Comparison of ENCODE assay signal across 8 cellular contexts in genomic region chr11:65540290-65541092, GRCh38. TPM values are rescaled to one million over a fixed set of nuclear protein-coding genes. Genes with fewer than 3 reads are reported as not detected.
DNase-seq lines count a peak whose midpoint lies in the region; ATAC-seq and TF ChIP-seq lines count a peak whose summit lies in the region.

No MANE protein-coding gene starts in this region.

- H3K4me3 Mint-ChIP-seq in activated naive CD8-positive, alpha-beta T cell treated with anti-CD3 and anti-CD28 coated beads, Interleukin-2, amount 50 U/mL, for 24 hours = peak overlapping the region; percentile 78
- peak overlapping the region; percentile 44 for H3K4me3 Mint-ChIP-seq in progenitor cell of endocrine pancreas (ENCODE audit: low read depth)

- peak; percentile 79 to 95 (median 88) for TF ChIP-seq CTCF in heart left ventricle (IDR thresholded peaks at IDR 0.05)
- TF ChIP-seq CTCF in progenitor cell of endocrine pancreas (IDR thresholded peaks at IDR 0.05; ENCODE audit: unreplicated experiment) = peak; percentile 71
- peak; percentile 80 for TF ChIP-seq CTCF in upper lobe of right lung (IDR thresholded peaks at IDR 0.05)

- H3K9me3 ChIP-seq in Karpas-422 (ENCODE audit: low read length) (no peaks in the 10 kb centered on the region), heart left ventricle (no peaks in the 10 kb centered on the region), upper lobe of right lung (no peaks in the 10 kb centered on the region)

- H3K27ac ChIP-seq in Karpas-422 (ENCODE audit: low read length) = peak overlapping the region; percentile 40; the same call in 1 of the 2 replicates
- peak overlapping the region; percentile 66 to 95 (median 88) for H3K27ac ChIP-seq in heart left ventricle
- H3K27ac ChIP-seq in upper lobe of right lung = peak overlapping the region; percentile 90

- no peaks in the 10 kb centered on the region for H3K27me3 Mint-ChIP-seq in activated naive CD8-positive, alpha-beta T cell treated with anti-CD3 and anti-CD28 coated beads, Interleukin-2, amount 50 U/mL, for 24 hours
- H3K27me3 Mint-ChIP-seq in progenitor cell of endocrine pancreas = peaks cover 51% of the 10 kb centered on the region

- H3K4me1 ChIP-seq in Karpas-422 (ENCODE audit: low read length) (peaks cover 22% of the 10 kb centered on the region), heart left ventricle (peaks cover 0 to 28% (median 20%) of the 10 kb centered on the region in 12 donors), upper lobe of right lung (peaks cover 24% of the 10 kb centered on the region)

- peak; percentile 51 for ATAC-seq in GM21825 (IDR thresholded peaks at IDR 0.05; ENCODE audit: unreplicated experiment)
- peak; percentile 87 for ATAC-seq in activated naive CD8-positive, alpha-beta T cell treated with anti-CD3 and anti-CD28 coated beads, Interleukin-2, amount 50 U/mL, for 24 hours
- ATAC-seq in heart left ventricle = peak; percentile 84 to 93 (median 91)
- ATAC-seq in upper lobe of right lung = peak; percentile 93

- H3K4me3 ChIP-seq in Karpas-422 (ENCODE audit: low read length) (peak overlapping the region; percentile 85), heart left ventricle (peak overlapping the region; percentile 11 to 66 (median 52)), upper lobe of right lung (peak overlapping the region; percentile 55)

- TF ChIP-seq POLR2A in heart left ventricle (IDR thresholded peaks at IDR 0.05) = peak in 1 of 2 donors; percentile 49

- peak overlapping the region; percentile 95 for H2AFZ ChIP-seq in Karpas-422 (ENCODE audit: low read length)

- DNase-seq in GF-D8 (lab: John Stamatoyannopoulos, UW) = peak; percentile 63
- peak; percentile 96 for DNase-seq in Karpas-422
- DNase-seq in SW 1271 (lab: John Stamatoyannopoulos, UW) = peak; percentile 62 to 89
- DNase-seq in activated naive CD8-positive, alpha-beta T cell treated with anti-CD3 and anti-CD28 coated beads, Interleukin-2, amount 50 U/mL, for 24 hours = peak; percentile 96
- peak; percentile 90 to 95 (median 93) for DNase-seq in heart left ventricle
- peak; percentile 62 for DNase-seq in progenitor cell of endocrine pancreas (ENCODE audit: low spot score, unreplicated experiment)
- peak; percentile 97 for DNase-seq in upper lobe of right lung

- peaks cover 5% of the 10 kb centered on the region for H3K36me3 Mint-ChIP-seq in activated naive CD8-positive, alpha-beta T cell treated with anti-CD3 and anti-CD28 coated beads, Interleukin-2, amount 50 U/mL, for 24 hours (ENCODE audit: low read depth)
- peaks cover 26% of the 10 kb centered on the region for H3K36me3 Mint-ChIP-seq in progenitor cell of endocrine pancreas (ENCODE audit: insufficient read depth)

- peak overlapping the region; percentile 74 for H3K27ac Mint-ChIP-seq in activated naive CD8-positive, alpha-beta T cell treated with anti-CD3 and anti-CD28 coated beads, Interleukin-2, amount 50 U/mL, for 24 hours
- H3K27ac Mint-ChIP-seq in progenitor cell of endocrine pancreas = no peak overlapping the region

- H3K79me2 ChIP-seq in Karpas-422 (ENCODE audit: low read length) = no peaks in the 10 kb centered on the region

- 0 to 1% (median 0%) methylated on average over 16 to 78 of the region's 78 CpGs for WGBS in heart left ventricle, 4 donors

- H3K36me3 ChIP-seq in Karpas-422 (ENCODE audit: insufficient read depth, low read length) (no peaks in the 10 kb centered on the region), heart left ventricle (peaks cover 0 to 63% (median 41%) of the 10 kb centered on the region in 9 donors), upper lobe of right lung (peaks cover 32% of the 10 kb centered on the region)

- no peaks in the 10 kb centered on the region for H3K9me2 ChIP-seq in Karpas-422 (replicated peaks; ENCODE audit: insufficient read depth, low read length)

- no peaks in the 10 kb centered on the region for H3K9me3 Mint-ChIP-seq in activated naive CD8-positive, alpha-beta T cell treated with anti-CD3 and anti-CD28 coated beads, Interleukin-2, amount 50 U/mL, for 24 hours
- H3K9me3 Mint-ChIP-seq in progenitor cell of endocrine pancreas (ENCODE audit: low read depth) = no peaks in the 10 kb centered on the region

- peak overlapping the region; percentile 95 for H3K4me2 ChIP-seq in Karpas-422 (ENCODE audit: low read depth, low read length, poor library complexity, severe bottlenecking)

- intact Hi-C loops in heart left ventricle (cut with DNase I) = loop anchor here in 9 of 10 donors (1.0 to 10.0 kb wide), 13 partner anchors 14 to 454 kb away; partner anchors contain the start of genes ZNRD2 (in 4 of the 9), EHBP1L1 (in 1 of the 9), KCNK7 (in 1 of the 9) and LTBP3 (in 1 of the 9)
- intact Hi-C loops in upper lobe of right lung (cut with DNase I) = no loop called here

- H3K4me1 Mint-ChIP-seq in activated naive CD8-positive, alpha-beta T cell treated with anti-CD3 and anti-CD28 coated beads, Interleukin-2, amount 50 U/mL, for 24 hours = peaks cover 24% of the 10 kb centered on the region
- H3K4me1 Mint-ChIP-seq in progenitor cell of endocrine pancreas (ENCODE audit: low read depth) = peaks cover 3% of the 10 kb centered on the region

- H3K27me3 ChIP-seq in Karpas-422 (ENCODE audit: low read length) = no peaks in the 10 kb centered on the region
- no peaks in the 10 kb centered on the region for H3K27me3 ChIP-seq in heart left ventricle
- no peaks in the 10 kb centered on the region for H3K27me3 ChIP-seq in upper lobe of right lung

- H3K9ac ChIP-seq in Karpas-422 (ENCODE audit: low read length) = peak overlapping the region; percentile 70

- no peaks in the 10 kb centered on the region for H4K20me1 ChIP-seq in Karpas-422 (ENCODE audit: insufficient read depth, low read depth, low read length)

RNA-seq across cellular contexts. Expression of gene SCYL1, which starts 15.6 kb away (rescaled TPM):
- total RNA-seq in Karpas-422 (2014; rRNA removed; shearing (Covaris generic); ENCODE audit: low replicate concordance) = 39.1 and 79.0 TPM in 2 replicates
- 100 to 1,000 TPM in 1 of 9 donors, 10 to 100 TPM in 8; 51.6 to 135 (median 62.2) TPM for total RNA-seq in heart left ventricle
- polyA plus RNA-seq in heart left ventricle = 10 to 100 TPM; 86.6 to 90.2 TPM
- total RNA-seq in progenitor cell of endocrine pancreas = 61.4 and 66.3 TPM in 2 replicates
- 74.4 TPM for total RNA-seq in upper lobe of right lung

RNA-seq across cellular contexts. Expression of gene LTBP3, which starts 17.7 kb away (rescaled TPM):
- 1.3 and 6.8 TPM in 2 replicates for total RNA-seq in Karpas-422 (2014; rRNA removed; shearing (Covaris generic); ENCODE audit: low replicate concordance)
- total RNA-seq in heart left ventricle (100 to 1,000 TPM in 1 of 9 donors, 10 to 100 TPM in 8; 51.4 to 125 (median 88.9) TPM), progenitor cell of endocrine pancreas (55.3 and 57.7 TPM in 2 replicates), upper lobe of right lung (128 TPM)
- polyA plus RNA-seq in heart left ventricle = 10 to 100 TPM; 26.3 to 36.3 TPM

RNA-seq across cellular contexts. Expression of gene ZNRD2, which starts 29.8 kb away (rescaled TPM):
- total RNA-seq in Karpas-422 (2014; rRNA removed; shearing (Covaris generic); ENCODE audit: low replicate concordance) = 31.7 and 49.4 TPM in 2 replicates
- total RNA-seq in heart left ventricle (10 to 100 TPM; 23.2 to 63.6 (median 33.9) TPM), progenitor cell of endocrine pancreas (25.3 and 25.9 TPM in 2 replicates), upper lobe of right lung (24.0 TPM)
- 100 to 1,000 TPM in 1 of 2 donors, 10 to 100 TPM in 1; 49.7 to 101 TPM for polyA plus RNA-seq in heart left ventricle

RNA-seq across cellular contexts. Expression of gene FAM89B, which starts 31.8 kb away (rescaled TPM):
- 14.2 and 21.9 TPM in 2 replicates for total RNA-seq in Karpas-422 (2014; rRNA removed; shearing (Covaris generic); ENCODE audit: low replicate concordance)
- total RNA-seq in heart left ventricle (10 to 100 TPM; 25.8 to 87.9 (median 38.4) TPM), progenitor cell of endocrine pancreas (62.5 and 65.0 TPM in 2 replicates), upper lobe of right lung (44.1 TPM)
- polyA plus RNA-seq in heart left ventricle = 10 to 100 TPM; 46.6 to 50.0 TPM

RNA-seq across cellular contexts. Expression of gene EHBP1L1, which starts 35.4 kb away (rescaled TPM):
- total RNA-seq in Karpas-422 (2014; rRNA removed; shearing (Covaris generic); ENCODE audit: low replicate concordance) = 19.9 and 75.1 TPM in 2 replicates
- 100 to 1,000 TPM in 3 of 9 donors, 10 to 100 TPM in 6; 37.4 to 144 (median 80.9) TPM for total RNA-seq in heart left ventricle
- 10 to 100 TPM; 52.3 to 71.4 TPM for polyA plus RNA-seq in heart left ventricle
- 13.0 and 15.2 TPM in 2 replicates for total RNA-seq in progenitor cell of endocrine pancreas
- 88.3 TPM for total RNA-seq in upper lobe of right lung

Comparison
In these comparisons a context has a peak if more than half of its experiments do, and no peak if none do; other contexts are left out.
1. Peak in every context shown above with its lines: DNase-seq, ATAC-seq, H3K4me3 ChIP-seq and H3K27ac ChIP-seq.
2. H3K27ac ChIP-seq: peak in every context shown above with its lines; median percentile 90 in upper lobe of right lung; 88 in heart left ventricle; 40 in Karpas-422.